In genomic region chr1:15680614-15681345, GRCh38 we compare ENCODE assay signal across 9 cellular contexts. TPM values are rescaled to one million over a fixed set of nuclear protein-coding genes. Genes with fewer than 3 reads are reported as not detected.
DNase-seq lines count a peak whose midpoint lies in the region; ATAC-seq and TF ChIP-seq lines count a peak whose summit lies in the region.
"Had no signal": no experiment of that assay in that cellular context is flagged by ENCODE, and none has a peak within 500 bp of the region (broad histone marks: within the 10 kb centered on the region; RNA-seq: fewer than 3 reads in every experiment).

No MANE protein-coding gene starts in this region.

- DNase-seq in activated CD4-positive, alpha-beta T cell treated with anti-CD3 and anti-CD28 coated beads, Interleukin-2, amount 10 ng/mL, durations not matched to agents 24 days and 14 days = no peak
- DNase-seq in activated CD4-positive, alpha-beta T cell treated with anti-CD3 and anti-CD28 coated beads, Interleukin-2, amount 50 U/mL, for 1 hour = no peak
- DNase-seq in SK-MEL-5 (ENCODE audit: low read depth, low spot score) (peak; percentile 91), fibroblast of villous mesenchyme (ENCODE audit: low read depth) (peak; percentile 94), immature natural killer cell (no peak), globus pallidus (ENCODE audit: low spot score) (no peak)
- no peak for DNase-seq in stimulated activated naive CD8-positive, alpha-beta T cell treated with anti-CD3 and anti-CD28 coated beads, Interleukin-15, amount 100 ng/mL, for 72 hours

- peaks cover 23% of the 10 kb centered on the region for H3K4me1 Mint-ChIP-seq in activated CD4-positive, alpha-beta T cell treated with anti-CD3 and anti-CD28 coated beads, Interleukin-2, amount 10 ng/mL, durations not matched to agents 24 days and 14 days
- H3K4me1 Mint-ChIP-seq in stimulated activated naive CD8-positive, alpha-beta T cell treated with anti-CD3 and anti-CD28 coated beads, Interleukin-15, amount 100 ng/mL, for 72 hours = peaks cover 42% of the 10 kb centered on the region
- peaks cover 9 to 15% of the 10 kb centered on the region in 2 donors for H3K4me1 Mint-ChIP-seq in immature natural killer cell

- H3K27me3 Mint-ChIP-seq in activated CD4-positive, alpha-beta T cell treated with anti-CD3 and anti-CD28 coated beads, Interleukin-2, amount 10 ng/mL, durations not matched to agents 24 days and 14 days = no peaks in the 10 kb centered on the region
- H3K27me3 Mint-ChIP-seq in stimulated activated naive CD8-positive, alpha-beta T cell treated with anti-CD3 and anti-CD28 coated beads, Interleukin-15, amount 100 ng/mL, for 72 hours = no peaks in the 10 kb centered on the region
- peaks cover 0 to 6% (median 3%) of the 10 kb centered on the region in 3 donors for H3K27me3 Mint-ChIP-seq in immature natural killer cell (ENCODE audit: low read depth in 3 of 3)

- ATAC-seq in stimulated activated naive CD8-positive, alpha-beta T cell treated with anti-CD3 and anti-CD28 coated beads, Interleukin-15, amount 100 ng/mL, for 72 hours = peak; percentile 39
- ATAC-seq in HG03280 (IDR thresholded peaks at IDR 0.05; ENCODE audit: unreplicated experiment) = no peak

- no peak overlapping the region for H3K4me3 ChIP-seq in fibroblast of villous mesenchyme (ENCODE audit: low read depth, low read length)
- H3K4me3 ChIP-seq: SK-N-MC had no signal

- TF ChIP-seq CTCF in fibroblast of villous mesenchyme (IDR thresholded peaks at IDR 0.05; ENCODE audit: insufficient read depth, low read depth, low read length) = no peak

- H3K27ac Mint-ChIP-seq in activated CD4-positive, alpha-beta T cell treated with anti-CD3 and anti-CD28 coated beads, Interleukin-2, amount 10 ng/mL, durations not matched to agents 24 days and 14 days = peak overlapping the region; percentile 67
- no peak overlapping the region for H3K27ac Mint-ChIP-seq in stimulated activated naive CD8-positive, alpha-beta T cell treated with anti-CD3 and anti-CD28 coated beads, Interleukin-15, amount 100 ng/mL, for 72 hours
- no peak overlapping the region for H3K27ac Mint-ChIP-seq in immature natural killer cell

- in situ Hi-C loops in SK-MEL-5 (cut with HindIII; ENCODE audit: low pct_unique_long_range_greater_than_20kb, low sequenced_read_pairs) = no loop called here

- H3K36me3 Mint-ChIP-seq in activated CD4-positive, alpha-beta T cell treated with anti-CD3 and anti-CD28 coated beads, Interleukin-2, amount 10 ng/mL, durations not matched to agents 24 days and 14 days (ENCODE audit: low read depth) = peaks cover 4% of the 10 kb centered on the region
- H3K36me3 Mint-ChIP-seq in immature natural killer cell = no peaks in the 10 kb centered on the region

- H3K9me3 Mint-ChIP-seq in activated CD4-positive, alpha-beta T cell treated with anti-CD3 and anti-CD28 coated beads, Interleukin-2, amount 10 ng/mL, durations not matched to agents 24 days and 14 days = no peaks in the 10 kb centered on the region
- no peaks in the 10 kb centered on the region for H3K9me3 Mint-ChIP-seq in stimulated activated naive CD8-positive, alpha-beta T cell treated with anti-CD3 and anti-CD28 coated beads, Interleukin-15, amount 100 ng/mL, for 72 hours
- no peaks in the 10 kb centered on the region for H3K9me3 Mint-ChIP-seq in immature natural killer cell

- H3K4me3 Mint-ChIP-seq in activated CD4-positive, alpha-beta T cell treated with anti-CD3 and anti-CD28 coated beads, Interleukin-2, amount 10 ng/mL, durations not matched to agents 24 days and 14 days = no peak overlapping the region
- H3K4me3 Mint-ChIP-seq in stimulated activated naive CD8-positive, alpha-beta T cell treated with anti-CD3 and anti-CD28 coated beads, Interleukin-15, amount 100 ng/mL, for 72 hours = no peak overlapping the region
- H3K4me3 Mint-ChIP-seq in immature natural killer cell = peak overlapping the region in 1 of 5 donors; percentile 9

- intact Hi-C loops in activated CD4-positive, alpha-beta T cell treated with anti-CD3 and anti-CD28 coated beads, Interleukin-2, amount 10 ng/mL, durations not matched to agents 24 days and 14 days (cut with micrococcal nuclease) = loop anchor here (5.0 kb wide), 1 partner anchor 153 kb away; the partner anchor contains the start of gene DNAJC16

RNA-seq across cellular contexts. Expression of gene PLEKHM2, which starts 3.3 kb away (rescaled TPM):
- total RNA-seq in activated CD4-positive, alpha-beta T cell treated with anti-CD3 and anti-CD28 coated beads, Interleukin-2, amount 10 ng/mL, durations not matched to agents 24 days and 14 days = 59.9 and 60.3 TPM in 2 replicates
- total RNA-seq in SK-MEL-5 (2014; rRNA removed; shearing (Covaris generic)) = 37.6 TPM in 2 replicates
- polyA plus RNA-seq in SK-MEL-5 (2015; cell fraction: cytosol; rRNA removed) = 73.9 and 86.0 TPM in 2 replicates
- 178 and 181 TPM in 2 replicates for polyA plus RNA-seq in SK-MEL-5 (2015; cell fraction: nucleus; rRNA removed)
- 54.0 and 61.8 TPM in 2 replicates for total RNA-seq in fibroblast of villous mesenchyme
- polyA plus RNA-seq in immature natural killer cell = 1 to 10 TPM; 1.7 to 4.7 (median 3.2) TPM

RNA-seq across cellular contexts. Expression of gene SLC25A34, which starts 55.3 kb away (rescaled TPM):
- total RNA-seq in activated CD4-positive, alpha-beta T cell treated with anti-CD3 and anti-CD28 coated beads, Interleukin-2, amount 10 ng/mL, durations not matched to agents 24 days and 14 days = 1.4 and 1.5 TPM in 2 replicates
- 0.40 and 1.3 TPM in 2 replicates for total RNA-seq in SK-MEL-5 (2014; rRNA removed; shearing (Covaris generic))
- polyA plus RNA-seq in SK-MEL-5 (2015; cell fraction: cytosol; rRNA removed) = 0.09 and 0.21 TPM in 2 replicates
- 2.7 and 3.1 TPM in 2 replicates for polyA plus RNA-seq in SK-MEL-5 (2015; cell fraction: nucleus; rRNA removed)
- under 0.01 and 0.43 TPM in 2 replicates for total RNA-seq in fibroblast of villous mesenchyme
- not detected for polyA plus RNA-seq in immature natural killer cell

Comparison
In these comparisons a context has a peak if more than half of its experiments do, and no peak if none do; other contexts are left out.
1. DNase-seq: peak in SK-MEL-5 (single experiment) and fibroblast of villous mesenchyme (single experiment); none in activated CD4-positive, alpha-beta T cell treated with anti-CD3 and anti-CD28 coated beads, Interleukin-2, amount 10 ng/mL, durations not matched to agents 24 days and 14 days (single experiment), activated CD4-positive, alpha-beta T cell treated with anti-CD3 and anti-CD28 coated beads, Interleukin-2, amount 50 U/mL, for 1 hour (single experiment), stimulated activated naive CD8-positive, alpha-beta T cell treated with anti-CD3 and anti-CD28 coated beads, Interleukin-15, amount 100 ng/mL, for 72 hours (0 of 2), immature natural killer cell (0 of 3) and globus pallidus (single experiment).